ENCODE assay signal across 12 cellular contexts in the genomic region with DNA sequence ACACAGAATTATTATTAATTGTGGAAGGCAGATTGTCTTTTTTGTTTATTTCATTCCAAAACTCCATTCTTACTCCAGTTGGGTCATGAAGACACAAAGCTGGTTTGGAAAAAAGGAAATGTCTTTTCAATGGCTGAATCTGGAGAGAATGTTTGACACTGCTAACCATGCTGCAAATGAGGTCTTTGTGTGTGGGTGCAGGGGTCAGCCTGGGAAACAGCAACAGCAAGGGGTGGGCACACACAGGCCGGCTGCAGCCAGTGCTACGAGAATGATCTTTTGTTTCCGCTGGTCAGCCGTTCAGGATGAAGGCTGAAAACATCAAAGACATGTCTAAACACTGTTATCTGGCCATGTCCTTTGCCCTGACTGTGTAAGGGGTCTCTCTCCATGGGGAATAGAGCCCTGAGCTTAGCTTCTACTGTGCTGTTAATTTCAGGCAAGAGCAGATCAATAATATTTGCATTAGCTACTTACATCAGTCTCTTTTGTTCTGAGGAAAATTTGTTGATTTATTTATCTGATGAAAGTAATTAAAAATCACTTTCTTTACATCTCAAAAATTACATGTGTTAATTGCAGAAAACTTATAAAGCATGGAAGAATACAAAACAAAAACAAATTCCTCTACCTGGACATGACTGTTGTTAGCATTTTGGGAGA. TPM values are rescaled to one million over a fixed set of nuclear protein-coding genes. Genes with fewer than 3 reads are reported as not detected.
A peak's percentile ranks its signal among the peaks of the same experiment; 100 is the strongest.
DNase-seq lines count a peak whose midpoint lies in the region; ATAC-seq and TF ChIP-seq lines count a peak whose summit lies in the region.
"Had no signal": no experiment of that assay in that cellular context is flagged by ENCODE, and none has a peak within 500 bp of the region (broad histone marks: within the 10 kb centered on the region; RNA-seq: fewer than 3 reads in every experiment).

No MANE protein-coding gene starts in this region.

- H3K4me2 ChIP-seq in neural progenitor cell, result peak overlapping the region; percentile 69

- DNase-seq in left ventricle myocardium inferior (no peak), Right ventricle myocardium superior (no peak), globus pallidus (ENCODE audit: low spot score) (peak; percentile 88), neural progenitor cell (ENCODE audit: low spot score) (peak; percentile 84), epidermal melanocyte (ENCODE audit: insufficient read length, low spot score) (no peak), NCI-H1105 (lab: John Stamatoyannopoulos, UW) (no peak), NCI-H510A treated with DMSO at 0.1 percent for 48 hours (lab: John Stamatoyannopoulos, UW) (no peak)
- DNase-seq in stimulated activated CD8-positive, alpha-beta memory T cell treated with anti-CD3 and anti-CD28 coated beads, Interleukin-4, amount 100 ng/mL, for 48 hours, result no peak
- DNase-seq: effector CD8-positive, alpha-beta T cell; NCI-H1092 had no signal

- H3K4me1 Mint-ChIP-seq in neural progenitor cell, result peaks cover 69% of the 10 kb centered on the region

- H3K27me3 ChIP-seq in left ventricle myocardium inferior (ENCODE audit: low read depth), result peaks cover 8% of the 10 kb centered on the region
- H3K27me3 ChIP-seq in neural progenitor cell, result no peaks in the 10 kb centered on the region

- H4K20me1 ChIP-seq in neural progenitor cell (ENCODE audit: low read depth), result peaks cover 72% of the 10 kb centered on the region

- H2AFZ ChIP-seq in neural progenitor cell (replicated peaks), result no peak overlapping the region

- peak overlapping the region; percentile 99 for H3K27ac Mint-ChIP-seq in neural progenitor cell

- H3K36me3 ChIP-seq in left ventricle myocardium inferior (no peaks in the 10 kb centered on the region), neural progenitor cell (no peaks in the 10 kb centered on the region)
- H3K36me3 ChIP-seq: sigmoid colon, tibial artery had no signal

- peaks cover 19% of the 10 kb centered on the region for H3K27me3 Mint-ChIP-seq in neural progenitor cell (ENCODE audit: insufficient read depth, low read depth)

- TF ChIP-seq CTCF in left ventricle myocardium inferior (IDR thresholded peaks at IDR 0.05; ENCODE audit: borderline replicate concordance) (no peak), neural progenitor cell (IDR thresholded peaks at IDR 0.05) (no peak)

- peaks cover 41% of the 10 kb centered on the region for H3K4me1 ChIP-seq in left ventricle myocardium inferior
- H3K4me1 ChIP-seq in neural progenitor cell, result peaks cover 41% of the 10 kb centered on the region
- H3K4me1 ChIP-seq: sigmoid colon had no signal

- H3K27ac ChIP-seq in left ventricle myocardium inferior (replicated peaks) (peak overlapping the region; percentile 88), neural progenitor cell (peak overlapping the region; percentile 75)
- H3K27ac ChIP-seq: tibial artery had no signal

- H3K9ac ChIP-seq in neural progenitor cell, result no peak overlapping the region

- no peak overlapping the region for H3K4me3 ChIP-seq in left ventricle myocardium inferior
- peak overlapping the region; percentile 9 for H3K4me3 ChIP-seq in neural progenitor cell
- H3K4me3 ChIP-seq: sigmoid colon, tibial artery had no signal

- H3K9me3 ChIP-seq in left ventricle myocardium inferior (replicated peaks), result peaks cover 10% of the 10 kb centered on the region
- H3K9me3 ChIP-seq in neural progenitor cell (ENCODE audit: low read depth), result no peaks in the 10 kb centered on the region
- H3K9me3 ChIP-seq: sigmoid colon, tibial artery had no signal

- H3K79me2 ChIP-seq in neural progenitor cell (ENCODE audit: low read depth), result peaks cover 91% of the 10 kb centered on the region

- H3K36me3 Mint-ChIP-seq in neural progenitor cell, result peaks cover 24% of the 10 kb centered on the region

- H3K4me3 Mint-ChIP-seq in neural progenitor cell, result peak overlapping the region; percentile 80

- no peak for ATAC-seq in Right ventricle myocardium superior (ENCODE audit: poor library complexity)

- intact Hi-C loops in left ventricle myocardium inferior (cut with micrococcal nuclease) (no loop called here), Right ventricle myocardium superior (cut with DNase I) (no loop called here)

- H3F3A ChIP-seq in neural progenitor cell (ENCODE audit: low read depth), result peaks cover 46% of the 10 kb centered on the region

- H3K9me3 Mint-ChIP-seq in neural progenitor cell, result peaks cover 17% of the 10 kb centered on the region

RNA-seq across cellular contexts. Expression of a gene that starts 33.3 kb away (rescaled TPM):
- total RNA-seq in left ventricle myocardium inferior, result 12.8 TPM
- total RNA-seq in Right ventricle myocardium superior, result 12.2 TPM
- 29.4 and 36.3 TPM in 2 replicates for total RNA-seq in neural progenitor cell (ENCODE audit: low replicate concordance)

RNA-seq across cellular contexts. Expression of a gene that starts 34.6 kb away (rescaled TPM):
- total RNA-seq in left ventricle myocardium inferior, result 7.8 TPM
- total RNA-seq in Right ventricle myocardium superior, result 9.0 TPM
- 30.8 and 33.2 TPM in 2 replicates for total RNA-seq in neural progenitor cell (ENCODE audit: low replicate concordance)

Comparison
In these comparisons a context has a peak if more than half of its experiments do, and no peak if none do; other contexts are left out.
1. DNase-seq: peak in globus pallidus (single experiment) and neural progenitor cell (single experiment); none in left ventricle myocardium inferior (single experiment), Right ventricle myocardium superior (single experiment), epidermal melanocyte (single experiment), NCI-H1105 (single experiment), stimulated activated CD8-positive, alpha-beta memory T cell treated with anti-CD3 and anti-CD28 coated beads, Interleukin-4, amount 100 ng/mL, for 48 hours (single experiment) and NCI-H510A treated with DMSO at 0.1 percent for 48 hours (single experiment).